ENCODE assay signal across 21 cellular contexts in genomic region chr2:182943339-182943738, GRCh38.
A peak's percentile ranks its signal among the peaks of the same experiment; 100 is the strongest.
DNase-seq lines count a peak whose midpoint lies in the region; ATAC-seq, FAIRE-seq and TF ChIP-seq lines count a peak whose summit lies in the region.
"Had no signal": no experiment of that assay in that cellular context is flagged by ENCODE, and none has a peak within 500 bp of the region (broad histone marks: within the 10 kb centered on the region; RNA-seq: fewer than 3 reads in every experiment).

No MANE protein-coding gene starts in this region.

- TF ChIP-seq POLR2A in K562 (conservative IDR thresholded peaks at IDR 0.05) (no peak), sigmoid colon (IDR thresholded peaks at IDR 0.05) (no peak), tibial nerve (IDR thresholded peaks at IDR 0.05) (no peak)

- H3K27ac ChIP-seq in K562 (ENCODE audit: extremely low read depth, low read depth, low read length) (no peak overlapping the region), psoas muscle (no peak overlapping the region), sigmoid colon (no peak overlapping the region), tibial nerve (no peak overlapping the region)

- H3K4me1 Mint-ChIP-seq in nephron, result peaks cover 29% of the 10 kb centered on the region
- H3K4me1 Mint-ChIP-seq: CD4-positive, CD25-positive, alpha-beta regulatory T cell; CD8-positive, alpha-beta memory T cell had no signal

- intact Hi-C loops in K562 (cut with micrococcal nuclease) (no loop called here), psoas muscle (cut with DNase I) (no loop called here), sigmoid colon (cut with DNase I) (no loop called here)

- peaks cover 62% of the 10 kb centered on the region for H3K36me3 Mint-ChIP-seq in nephron (ENCODE audit: low read depth)

- WGBS in K562 (ENCODE audit: insufficient coverage, low coverage, missing lambda C conversion rate), result 11% methylated on average over 2 of the region's 2 CpGs
- 20 to 31% (median 22%) methylated on average over 2 of the region's 2 CpGs for WGBS in psoas muscle, 3 donors
- 40 to 46% methylated on average over 2 of the region's 2 CpGs for WGBS in sigmoid colon, 2 donors
- WGBS in tibial nerve, 2 donors, result 44 to 46% methylated on average over 2 of the region's 2 CpGs

- BruUV-seq in K562 (replicated peaks; lab: Mats Ljungman, UMichigan), result no TSS peak

- TF ChIP-seq CTCF in K562 (IDR thresholded peaks at IDR 0.05 in 2 of 3, conservative IDR thresholded peaks at IDR 0.05 in 1 of 3; ENCODE audit: insufficient read depth in 2 of 3, low read depth in 1 of 3, low read length in 3 of 3) (no peak), nephron (IDR thresholded peaks at IDR 0.05; ENCODE audit: unreplicated experiment in 3 of 3) (no peak), psoas muscle (IDR thresholded peaks at IDR 0.05) (no peak), sigmoid colon (IDR thresholded peaks at IDR 0.05) (no peak), tibial nerve (IDR thresholded peaks at IDR 0.05) (no peak)

- in situ Hi-C loops in K562 (cut with MboI), result no loop called here

- no peaks in the 10 kb centered on the region for H3K9me1 ChIP-seq in K562 (ENCODE audit: control insufficient read depth, insufficient read depth, low read length)

- H3K27me3 Mint-ChIP-seq in nephron (ENCODE audit: low read depth), result no peaks in the 10 kb centered on the region
- H3K27me3 Mint-ChIP-seq: CD4-positive, CD25-positive, alpha-beta regulatory T cell; CD8-positive, alpha-beta memory T cell had no signal

- no peak overlapping the region for H3K4me2 ChIP-seq in K562 (ENCODE audit: insufficient read depth, low read length)

- H3K36me3 ChIP-seq in K562 (ENCODE audit: control insufficient read depth, insufficient read depth, low read length) (peaks cover 62% of the 10 kb centered on the region), psoas muscle (ENCODE audit: insufficient read depth in 1 of 2, low read depth in 1 of 2) (peaks cover 4 to 53% of the 10 kb centered on the region in 2 donors), sigmoid colon (peaks cover 0 to 7% (median 0%) of the 10 kb centered on the region in 4 donors), tibial nerve (peaks cover 0 to 18% (median 0%) of the 10 kb centered on the region in 3 donors)
- H3K36me3 ChIP-seq: BE2C had no signal

- no peak; the same call in 2 of the 3 replicates for ATAC-seq in K562
- ATAC-seq in psoas muscle, result peak in 3 of 4 donors; percentile 40 to 69 (median 63)
- ATAC-seq: GM12878, HCT116 had no signal

- no peak overlapping the region for H3K4me3 Mint-ChIP-seq in nephron
- H3K4me3 Mint-ChIP-seq: CD4-positive, CD25-positive, alpha-beta regulatory T cell; CD8-positive, alpha-beta memory T cell; HFFc6 had no signal

- no peaks in the 10 kb centered on the region for H3K27me3 ChIP-seq in K562 (ENCODE audit: control insufficient read depth in 2 of 2, insufficient read depth in 2 of 2, low read length in 2 of 2)
- H3K27me3 ChIP-seq in psoas muscle (ENCODE audit: insufficient read depth in 3 of 3, low read length in 2 of 3), result no peaks in the 10 kb centered on the region
- no peaks in the 10 kb centered on the region for H3K27me3 ChIP-seq in sigmoid colon
- no peaks in the 10 kb centered on the region for H3K27me3 ChIP-seq in tibial nerve
- H3K27me3 ChIP-seq: BE2C had no signal

- H3K4me3 ChIP-seq in K562, result no peak overlapping the region
- H3K4me3 ChIP-seq in psoas muscle, result no peak overlapping the region
- H3K4me3 ChIP-seq in sigmoid colon, result no peak overlapping the region
- no peak overlapping the region for H3K4me3 ChIP-seq in tibial nerve
- H3K4me3 ChIP-seq: GM12878 had no signal

- no peak for DNase-seq in K562 (ENCODE audit: extremely low read depth in 1 of 4, low spot score in 3 of 4)
- DNase-seq in psoas muscle, result no peak
- DNase-seq in sigmoid colon, result no peak
- DNase-seq in tibial nerve (ENCODE audit: low spot score in 2 of 2), result no peak
- DNase-seq in NCI-H2171 treated with DMSO at 0.1 percent for 48 hours (lab: John Stamatoyannopoulos, UW), result no peak
- DNase-seq in activated CD8-positive, alpha-beta memory T cell treated with anti-CD3 and anti-CD28 coated beads, Interleukin-2, amount 50 U/mL, for 4 hours, result no peak
- DNase-seq: ACHN; BE2C; C1 segment of cervical spinal cord; CD4-positive, CD25-positive, alpha-beta regulatory T cell; CD8-positive, alpha-beta memory T cell; COR-L47; DMS79; GF-D8; GOT3; H7; HFFc6 had no signal

- H3K9me3 ChIP-seq in K562 (replicated peaks; ENCODE audit: control insufficient read depth, insufficient read depth, low read depth, low read length), result no peaks in the 10 kb centered on the region
- H3K9me3 ChIP-seq in psoas muscle, result no peaks in the 10 kb centered on the region
- H3K9me3 ChIP-seq in sigmoid colon, result no peaks in the 10 kb centered on the region
- H3K9me3 ChIP-seq in tibial nerve, result no peaks in the 10 kb centered on the region
- H3K9me3 ChIP-seq: BE2C had no signal

- no peak overlapping the region for H3K9ac ChIP-seq in K562 (ENCODE audit: insufficient read depth in 1 of 2, low read depth in 2 of 2, low read length in 2 of 2)

- no peak overlapping the region for H2AFZ ChIP-seq in K562 (ENCODE audit: low read depth, low read length)

- TF ChIP-seq EP300 in K562 (IDR thresholded peaks at IDR 0.05; ENCODE audit: low read length), result no peak
- no peak for TF ChIP-seq EP300 in sigmoid colon (IDR thresholded peaks at IDR 0.05)
- no peak for TF ChIP-seq EP300 in tibial nerve (IDR thresholded peaks at IDR 0.05)

- H3K79me2 ChIP-seq in K562 (ENCODE audit: control insufficient read depth, insufficient read depth, low read length), result 0 out of 3 replicates have a peak, but pooled peaks cover 2% of the 10 kb centered on the region

- H3K4me1 ChIP-seq in K562 (replicated peaks in 1 of 2; ENCODE audit: control insufficient read depth in 2 of 2, insufficient read depth in 2 of 2, low read length in 2 of 2), result peaks cover 0 to 14% of the 10 kb centered on the region in 2 experiments; a peak in 3 of 5 replicates
- peaks cover 13% of the 10 kb centered on the region for H3K4me1 ChIP-seq in psoas muscle
- H3K4me1 ChIP-seq in sigmoid colon, result peaks cover 0 to 22% (median 10%) of the 10 kb centered on the region in 4 donors
- H3K4me1 ChIP-seq in tibial nerve, result peaks cover 0 to 5% (median 0%) of the 10 kb centered on the region in 4 donors
- H3K4me1 ChIP-seq: BE2C had no signal

- FAIRE-seq in G401.6 (lab: Jason Lieb, UNC) (peak; percentile 25), K562 (lab: Jason Lieb, UNC) (peak; percentile 42)

- H3K27ac Mint-ChIP-seq in nephron, result peak overlapping the region; percentile 46 to 78 (median 59)
- H3K27ac Mint-ChIP-seq: CD4-positive, CD25-positive, alpha-beta regulatory T cell; CD8-positive, alpha-beta memory T cell; HFFc6 had no signal

- CTCF ChIA-PET in K562 (lab: Yijun Ruan, JAX; ENCODE audit: low intra/inter-chr PET ratio), result no interaction called here

- POLR2A ChIA-PET in K562 (lab: Yijun Ruan, JAX), result no interaction called here

- no peaks in the 10 kb centered on the region for H4K20me1 ChIP-seq in K562 (replicated peaks; ENCODE audit: control insufficient read depth, insufficient read depth, low read length)

- no peaks in the 10 kb centered on the region for H3K9me3 Mint-ChIP-seq in nephron
- H3K9me3 Mint-ChIP-seq: CD4-positive, CD25-positive, alpha-beta regulatory T cell; CD8-positive, alpha-beta memory T cell; HFFc6 had no signal

- no peak for TF ChIP-seq RAD21 in K562 (CRISPR knock-in tag; conservative IDR thresholded peaks at IDR 0.05 in 1 of 2, IDR thresholded peaks at IDR 0.05 in 1 of 2)

TF ChIP-seq in K562, 482 proteins besides CTCF, POLR2A, EP300 and RAD21:
- TF ChIP-seq STAG1 (CRISPR knock-in tag; IDR thresholded peaks at IDR 0.05; ENCODE audit: borderline replicate concordance) (no peak), HNRNPH1 (optimal IDR thresholded peaks at IDR 0.05; ENCODE audit: low read depth, low read length) (no peak), ZNF512 (tag; IDR thresholded peaks at IDR 0.05) (no peak), ZNF253 (CRISPR knock-in tag; conservative IDR thresholded peaks at IDR 0.05) (no peak), SMARCA4 (IDR thresholded peaks at IDR 0.05) (no peak), HES1 (IDR thresholded peaks at IDR 0.05; ENCODE audit: low read depth) (no peak), FOXJ2 (tag; IDR thresholded peaks at IDR 0.05) (no peak)
